ENCODE assay signal across 9 cellular contexts in genomic region chr7:25260862-25261454, GRCh38. TPM values are rescaled to one million over a fixed set of nuclear protein-coding genes. Genes with fewer than 3 reads are reported as not detected.
A peak's percentile ranks its signal among the peaks of the same experiment; 100 is the strongest.
DNase-seq lines count a peak whose midpoint lies in the region; ATAC-seq and TF ChIP-seq lines count a peak whose summit lies in the region.
"Had no signal": no experiment of that assay in that cellular context is flagged by ENCODE, and none has a peak within 500 bp of the region (broad histone marks: within the 10 kb centered on the region; RNA-seq: fewer than 3 reads in every experiment).

No MANE protein-coding gene starts in this region.

- no peak overlapping the region for H2BK5ac ChIP-seq in H9 (ENCODE audit: insufficient read length, low read length)

- peak overlapping the region; percentile 15 for H3K4me3 Mint-ChIP-seq in Calu3 (ENCODE audit: low read depth, unreplicated experiment)
- H3K4me3 Mint-ChIP-seq in T-helper 2 cell treated with Interferon-gamma antibody and Interleukin-4, amounts not matched to agents 5 μg/mL and 100 μg/mL, for 36 hours, result peak overlapping the region; percentile 67
- H3K4me3 Mint-ChIP-seq in H9, result no peak overlapping the region

- H3K36me3 Mint-ChIP-seq in Calu3 (ENCODE audit: insufficient read depth, unreplicated experiment) (no peaks in the 10 kb centered on the region), H9 (ENCODE audit: insufficient read depth in 1 of 3, low read depth in 3 of 3) (no peaks in the 10 kb centered on the region)
- H3K36me3 Mint-ChIP-seq in T-helper 2 cell treated with Interferon-gamma antibody and Interleukin-4, amounts not matched to agents 5 μg/mL and 100 μg/mL, for 36 hours (ENCODE audit: low read depth), result no peaks in the 10 kb centered on the region

- no peak overlapping the region for H4K5ac ChIP-seq in H9 (ENCODE audit: insufficient read length, low read depth, low read length)

- H3K9me3 Mint-ChIP-seq in Calu3 (ENCODE audit: low read depth, unreplicated experiment) (peaks cover 3% of the 10 kb centered on the region), H9 (no peaks in the 10 kb centered on the region)
- H3K9me3 Mint-ChIP-seq in T-helper 2 cell treated with Interferon-gamma antibody and Interleukin-4, amounts not matched to agents 5 μg/mL and 100 μg/mL, for 36 hours, result no peaks in the 10 kb centered on the region

- H2BK20ac ChIP-seq in H9 (ENCODE audit: low read depth, low read length, poor library complexity, severe bottlenecking), result no peak overlapping the region

- intact Hi-C loops in Calu3 (cut with micrococcal nuclease; ENCODE audit: unreplicated experiment), result loop anchor here (1.0 kb wide), 2 partner anchors 305 to 593 kb away; no protein-coding TSS in a partner anchor

- H3K27me3 ChIP-seq in H9 (ENCODE audit: insufficient read depth, low read length), result no peaks in the 10 kb centered on the region

- no peak overlapping the region for H3K4ac ChIP-seq in H9 (ENCODE audit: low read depth, low read length)

- H2BK15ac ChIP-seq in H9 (ENCODE audit: low read depth, low read length), result no peak overlapping the region

- H2AFZ ChIP-seq in H9 (ENCODE audit: low read length), result no peak overlapping the region
- H2AFZ ChIP-seq: parathyroid adenoma had no signal

- H3K27me3 Mint-ChIP-seq in Calu3 (ENCODE audit: unreplicated experiment), result peaks cover 48% of the 10 kb centered on the region
- H3K27me3 Mint-ChIP-seq in T-helper 2 cell treated with Interferon-gamma antibody and Interleukin-4, amounts not matched to agents 5 μg/mL and 100 μg/mL, for 36 hours (ENCODE audit: low read depth), result peaks cover 15% of the 10 kb centered on the region
- H3K27me3 Mint-ChIP-seq in H9 (ENCODE audit: low read depth), result peaks cover 10% of the 10 kb centered on the region

- H3K4me1 Mint-ChIP-seq in Calu3 (ENCODE audit: low read depth, unreplicated experiment), result peaks cover 37% of the 10 kb centered on the region
- H3K4me1 Mint-ChIP-seq in T-helper 2 cell treated with Interferon-gamma antibody and Interleukin-4, amounts not matched to agents 5 μg/mL and 100 μg/mL, for 36 hours (ENCODE audit: low read depth), result peaks cover 22% of the 10 kb centered on the region
- peaks cover 2 to 3% of the 10 kb centered on the region in 2 experiments; a peak in 2 of 4 replicates for H3K4me1 Mint-ChIP-seq in H9

- no peak overlapping the region for H3K4me2 ChIP-seq in H9 (ENCODE audit: insufficient read depth, insufficient read length, low read length)

- H4K20me1 ChIP-seq in H9 (ENCODE audit: control insufficient read depth, insufficient read depth, insufficient read length), result no peaks in the 10 kb centered on the region

- H3K23ac ChIP-seq in H9 (ENCODE audit: insufficient read length, low read depth, low read length), result no peak overlapping the region

- no TSS peak for BruUV-seq in Calu3 (replicated peaks; lab: Mats Ljungman, UMichigan)

- H2BK12ac ChIP-seq in H9 (ENCODE audit: insufficient read length, low read depth, low read length), result no peak overlapping the region

- no peak for TF ChIP-seq CTCF in Calu3 (IDR thresholded peaks at IDR 0.05; ENCODE audit: unreplicated experiment)
- TF ChIP-seq CTCF in H9 (conservative IDR thresholded peaks at IDR 0.05), result no peak

- no peaks in the 10 kb centered on the region for H3K4me1 ChIP-seq in H9 (ENCODE audit: insufficient read depth, low read length)
- H3K4me1 ChIP-seq: parathyroid adenoma had no signal

- no peak overlapping the region for H3T11ph ChIP-seq in H9 (ENCODE audit: low read length)

- H3K27ac ChIP-seq in H9 (ENCODE audit: insufficient read length, low read depth, low read length), result no peak overlapping the region
- H3K27ac ChIP-seq: parathyroid adenoma had no signal

- DNase-seq in Calu3 (peak; percentile 17), medulla oblongata (ENCODE audit: extremely low spot score) (peak; percentile 9), kidney glomerular epithelial cell (lab: John Stamatoyannopoulos, UW) (no peak), H9 (no peak), DMS53 (lab: John Stamatoyannopoulos, UW) (no peak)
- no peak for DNase-seq in T-helper 2 cell treated with Interferon-gamma antibody and Interleukin-4, amounts not matched to agents 5 μg/mL and 100 μg/mL, for 36 hours (ENCODE audit: low spot score)

- no peaks in the 10 kb centered on the region for H3K9me3 ChIP-seq in H9 (ENCODE audit: control insufficient read depth, low read depth, low read length)

- H2AK5ac ChIP-seq in H9 (ENCODE audit: insufficient read length, low read length), result no peak overlapping the region

- no peak overlapping the region for H3K56ac ChIP-seq in H9 (ENCODE audit: insufficient read length, low read depth, low read length)

- no peak overlapping the region for H4K91ac ChIP-seq in H9 (ENCODE audit: insufficient read length, low read depth, low read length)

- CTCF ChIA-PET in Calu3 (lab: Charles Lee), result interaction anchor here (0.6 to 3.5 kb wide), 9 partner anchors 15 to 591 kb away, joined by 3 to 87 read pairs (median 3); a partner anchor contains a TSS

- no peak overlapping the region for H3K9ac ChIP-seq in H9 (ENCODE audit: extremely low read depth, insufficient read length, low read length)
- H3K9ac ChIP-seq: parathyroid adenoma had no signal

- H3K27ac Mint-ChIP-seq in Calu3 (ENCODE audit: unreplicated experiment), result no peak overlapping the region
- peak overlapping the region; percentile 12 for H3K27ac Mint-ChIP-seq in T-helper 2 cell treated with Interferon-gamma antibody and Interleukin-4, amounts not matched to agents 5 μg/mL and 100 μg/mL, for 36 hours
- H3K27ac Mint-ChIP-seq in H9, result no peak overlapping the region

- no peak overlapping the region for H4K8ac ChIP-seq in H9 (replicated peaks; ENCODE audit: insufficient read length, low read depth, low read length)

- H3K79me2 ChIP-seq in H9 (ENCODE audit: insufficient read depth, low read length), result no peaks in the 10 kb centered on the region
- H3K79me2 ChIP-seq: parathyroid adenoma had no signal

- WGBS in H9 (ENCODE audit: extremely low coverage, insufficient read length, low lambda C conversion rate), result no CpG with 5 or more reads among the region's 5 CpGs

- H3K18ac ChIP-seq in H9 (ENCODE audit: insufficient read length, low read depth, low read length), result no peak overlapping the region

- ATAC-seq in HG02610 (IDR thresholded peaks at IDR 0.05; ENCODE audit: unreplicated experiment) (peak; percentile 54), HG02852 (IDR thresholded peaks at IDR 0.05; ENCODE audit: unreplicated experiment) (no peak)

- H2BK120ac ChIP-seq in H9 (ENCODE audit: low read depth, low read length, poor library complexity, severe bottlenecking), result no peak overlapping the region

- H3K23me2 ChIP-seq in H9 (ENCODE audit: insufficient read length, low read depth, low read length, poor library complexity, severe bottlenecking), result no peaks in the 10 kb centered on the region

- H3K79me1 ChIP-seq in H9 (ENCODE audit: insufficient read depth, low read depth, low read length, poor library complexity, severe bottlenecking), result no peaks in the 10 kb centered on the region

- no peak overlapping the region for H3K14ac ChIP-seq in H9 (ENCODE audit: insufficient read depth, low read length)

RNA-seq across cellular contexts. Expression of gene NPVF, which starts 32.7 kb away (rescaled TPM):
- total RNA-seq in Calu3 (2022), result not detected in 2 replicates
- not detected in 2 replicates for total RNA-seq in H9 (2021)

Comparison
In these comparisons a context has a peak if more than half of its experiments do, and no peak if none do; other contexts are left out.
1. DNase-seq: peak in Calu3 (single experiment) and medulla oblongata (single experiment); none in T-helper 2 cell treated with Interferon-gamma antibody and Interleukin-4, amounts not matched to agents 5 μg/mL and 100 μg/mL, for 36 hours (single experiment), kidney glomerular epithelial cell (single experiment), H9 (single experiment) and DMS53 (single experiment).
2. H3K4me3 Mint-ChIP-seq: peak in Calu3 (single experiment) and T-helper 2 cell treated with Interferon-gamma antibody and Interleukin-4, amounts not matched to agents 5 μg/mL and 100 μg/mL, for 36 hours (single experiment); none in H9 (0 of 2).